11 cellular contexts compared by ENCODE assay signal in the genomic region with DNA sequence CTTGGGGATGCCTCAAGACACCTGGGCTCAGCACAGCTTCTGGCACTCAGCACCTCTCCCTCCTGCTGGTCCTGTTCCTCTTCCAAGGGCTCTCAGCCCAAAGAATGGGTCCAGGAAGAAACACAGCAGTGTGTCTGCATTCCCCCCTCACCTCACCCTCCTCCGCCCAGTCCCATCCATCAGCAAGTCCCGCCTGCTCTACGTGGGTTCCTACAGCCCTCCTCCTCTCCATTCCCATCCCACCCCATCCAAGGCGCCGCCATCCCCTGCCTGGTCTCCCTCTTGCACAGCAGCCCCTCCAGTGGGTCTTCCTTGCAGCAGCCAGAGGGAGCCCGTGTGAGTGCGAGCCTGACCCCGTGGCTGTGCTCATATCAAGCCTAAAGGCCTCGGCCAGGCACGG. TPM values are rescaled to one million over a fixed set of nuclear protein-coding genes. Genes with fewer than 3 reads are reported as not detected.
DNase-seq lines count a peak whose midpoint lies in the region; ATAC-seq and TF ChIP-seq lines count a peak whose summit lies in the region.
"Had no signal": no experiment of that assay in that cellular context is flagged by ENCODE, and none has a peak within 500 bp of the region (broad histone marks: within the 10 kb centered on the region; RNA-seq: fewer than 3 reads in every experiment).

No MANE protein-coding gene starts in this region.

- no peak for TF ChIP-seq EP300 in upper lobe of left lung (IDR thresholded peaks at IDR 0.05)

- ATAC-seq in Right ventricle myocardium inferior (no peak), Right ventricle myocardium superior (ENCODE audit: poor library complexity) (no peak), body of pancreas (no peak), upper lobe of left lung (ENCODE audit: low FRiP score in 2 of 2) (no peak), HG03342 (IDR thresholded peaks at IDR 0.05; ENCODE audit: unreplicated experiment) (no peak), GM21528 (IDR thresholded peaks at IDR 0.05; ENCODE audit: low FRiP score, unreplicated experiment) (no peak)
- no peak for ATAC-seq in activated CD4-positive, CD25-positive, alpha-beta regulatory T cell treated with anti-CD3 and anti-CD28 coated beads, Interleukin-2, amount 50 U/mL, for 24 hours

- TF ChIP-seq CTCF in body of pancreas (IDR thresholded peaks at IDR 0.05), result no peak
- no peak for TF ChIP-seq CTCF in upper lobe of left lung (IDR thresholded peaks at IDR 0.05)

- H3K9me3 ChIP-seq in body of pancreas (no peaks in the 10 kb centered on the region), muscle layer of duodenum (ENCODE audit: control insufficient read depth in 1 of 2, low read length in 2 of 2) (no peaks in the 10 kb centered on the region), upper lobe of left lung (no peaks in the 10 kb centered on the region)

- DNase-seq in Right ventricle myocardium inferior (ENCODE audit: missing footprints) (peak; percentile 67), Right ventricle myocardium superior (no peak), body of pancreas (no peak), upper lobe of left lung (no peak)
- DNase-seq: glutamatergic neuron, PC-9, T1000 had no signal

- intact Hi-C loops in Right ventricle myocardium inferior (cut with DNase I) (no loop called here), Right ventricle myocardium superior (cut with DNase I) (loop anchor here (10.0 kb wide), 1 partner anchor 132 kb away; a partner anchor contains a TSS), body of pancreas (cut with DNase I) (no loop called here)

- no peaks in the 10 kb centered on the region for H3K27me3 ChIP-seq in body of pancreas
- no peaks in the 10 kb centered on the region for H3K27me3 ChIP-seq in muscle layer of duodenum (ENCODE audit: low read depth, low read length)
- H3K27me3 ChIP-seq in upper lobe of left lung, result no peaks in the 10 kb centered on the region

- H3K36me3 ChIP-seq in body of pancreas (replicated peaks in 1 of 2; ENCODE audit: insufficient read depth in 1 of 2, low read depth in 2 of 2), result no peaks in the 10 kb centered on the region
- peaks cover 5 to 11% of the 10 kb centered on the region in 2 donors for H3K36me3 ChIP-seq in muscle layer of duodenum (ENCODE audit: control insufficient read depth in 1 of 2, insufficient read depth in 2 of 2, low read length in 2 of 2)
- peaks cover 0 to 19% (median 7%) of the 10 kb centered on the region in 4 donors for H3K36me3 ChIP-seq in upper lobe of left lung

- TF ChIP-seq POLR2A in body of pancreas (IDR thresholded peaks at IDR 0.05) (no peak), upper lobe of left lung (IDR thresholded peaks at IDR 0.05) (no peak)

- H3K4me3 ChIP-seq in body of pancreas (no peak overlapping the region), muscle layer of duodenum (ENCODE audit: low read depth in 1 of 2, low read length in 2 of 2) (no peak overlapping the region), upper lobe of left lung (no peak overlapping the region)
- H3K4me3 ChIP-seq: PC-9 had no signal

- peak overlapping the region in 3 of 4 donors; percentile 98 to 100 (median 99) for H3K27ac ChIP-seq in body of pancreas
- H3K27ac ChIP-seq in muscle layer of duodenum (ENCODE audit: low read length), result peak overlapping the region; percentile 97
- peak overlapping the region; percentile 37 to 85 (median 84) for H3K27ac ChIP-seq in upper lobe of left lung

- WGBS in body of pancreas, 2 donors, result 83 to 86% methylated on average over 8 of the region's 10 CpGs
- 79 to 88% methylated on average over 9 to 10 of the region's 10 CpGs for WGBS in upper lobe of left lung, 2 donors

- H3K4me1 ChIP-seq in body of pancreas (peaks cover 48% of the 10 kb centered on the region), muscle layer of duodenum (ENCODE audit: control insufficient read depth in 1 of 2, insufficient read depth in 2 of 2, low read length in 2 of 2) (peaks cover 10 to 22% of the 10 kb centered on the region in 2 donors), upper lobe of left lung (peaks cover 43 to 50% (median 49%) of the 10 kb centered on the region in 4 donors)

RNA-seq across cellular contexts. Expression of a gene that starts 52.3 kb away (rescaled TPM):
- total RNA-seq in Right ventricle myocardium inferior, result 23.9 TPM
- total RNA-seq in Right ventricle myocardium superior, result 22.8 TPM
- 10 to 100 TPM in 1 of 2 donors, 1 to 10 TPM in 1; 7.3 to 11.4 TPM for total RNA-seq in body of pancreas
- 10 to 100 TPM; 10.5 to 31.0 (median 23.9) TPM for total RNA-seq in upper lobe of left lung
